Comparison of ENCODE assay signal across 8 cellular contexts in the genomic region with DNA sequence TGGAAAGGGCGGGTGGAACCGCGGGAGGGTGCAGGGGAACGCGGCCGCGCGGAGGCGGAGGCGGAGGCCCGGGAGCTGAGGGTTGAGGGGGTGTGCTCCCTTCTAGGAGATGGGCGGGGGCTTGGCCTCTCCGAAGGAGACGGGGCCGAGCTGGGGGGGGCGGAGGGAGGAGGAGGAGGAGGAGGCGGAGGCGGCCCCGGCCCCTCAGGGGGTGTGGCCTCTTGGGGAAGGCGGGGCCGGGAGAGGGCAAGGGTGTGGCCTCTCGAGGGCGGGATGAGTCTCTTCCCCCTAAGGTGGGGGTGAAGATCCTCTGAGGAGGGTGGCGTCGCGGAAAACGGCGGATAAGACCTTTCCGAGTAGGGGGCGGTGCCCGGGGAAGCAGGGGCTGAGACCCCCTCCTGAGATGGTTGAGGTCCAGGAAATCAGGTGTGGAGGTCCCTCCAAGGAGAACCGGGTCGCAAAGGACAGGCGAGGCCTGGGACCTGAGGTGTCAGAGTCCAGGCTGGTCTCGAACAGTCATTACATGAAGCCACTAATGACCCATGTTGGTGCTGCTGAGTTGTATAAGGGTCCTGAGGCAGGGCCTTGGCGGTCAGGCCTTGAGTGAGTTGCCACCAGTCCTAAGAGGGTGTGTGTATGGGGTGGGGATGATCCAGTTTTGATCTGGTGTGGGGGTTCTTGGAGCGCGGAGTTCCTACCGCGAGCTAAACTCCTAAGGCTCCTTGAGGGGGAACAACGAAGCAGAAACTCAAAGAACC. TPM values are rescaled to one million over a fixed set of nuclear protein-coding genes. Genes with fewer than 3 reads are reported as not detected.
A peak's percentile ranks its signal among the peaks of the same experiment; 100 is the strongest.
DNase-seq lines count a peak whose midpoint lies in the region; ATAC-seq, FAIRE-seq and TF ChIP-seq lines count a peak whose summit lies in the region.

No MANE protein-coding gene starts in this region.

- TF ChIP-seq CTCF in DOHH2 (IDR thresholded peaks at IDR 0.05; ENCODE audit: low read depth, low read length, poor library complexity, severe bottlenecking) (peak; percentile 21), pancreas (IDR thresholded peaks at IDR 0.05) (no peak), tibial nerve (IDR thresholded peaks at IDR 0.05) (no peak)

- 13 to 18% methylated on average over 32 to 41 of the region's 41 CpGs for WGBS in pancreas, 2 donors
- 12 to 13% methylated on average over 36 to 40 of the region's 41 CpGs for WGBS in tibial nerve, 2 donors

- H3K4me3 Mint-ChIP-seq in activated naive CD8-positive, alpha-beta T cell treated with anti-CD3 and anti-CD28 coated beads for 36 hours, result peak overlapping the region; percentile 99

- H3K27ac ChIP-seq in DOHH2 (ENCODE audit: low read depth, low read length) (peak overlapping the region; percentile 74), pancreas (peak overlapping the region; percentile 82 to 96 (median 88)), tibial nerve (peak overlapping the region; percentile 97 to 99 (median 98))

- H3K9me3 ChIP-seq in DOHH2 (ENCODE audit: control insufficient read depth, insufficient read depth, low read length) (no peaks in the 10 kb centered on the region), pancreas (no peaks in the 10 kb centered on the region), tibial nerve (no peaks in the 10 kb centered on the region)

- H3K4me2 ChIP-seq in DOHH2 (ENCODE audit: low read length), result peak overlapping the region; percentile 87

- no peaks in the 10 kb centered on the region for H3F3A ChIP-seq in DOHH2 (ENCODE audit: control insufficient read depth, insufficient read depth)

- H3K4me3 ChIP-seq in DOHH2 (ENCODE audit: low read length) (peak overlapping the region; percentile 90), pancreas (peak overlapping the region; percentile 57 to 75 (median 60)), tibial nerve (peak overlapping the region; percentile 80 to 98 (median 87))

- peaks cover 14% of the 10 kb centered on the region for H3K36me3 Mint-ChIP-seq in activated naive CD8-positive, alpha-beta T cell treated with anti-CD3 and anti-CD28 coated beads for 36 hours

- DNase-seq in KG1 (lab: John Stamatoyannopoulos, UW) (peak; percentile 37), SKM-1 treated with dmso at 0.1 percent for 144 hours (lab: John Stamatoyannopoulos, UW; ENCODE audit: unreplicated experiment) (peak; percentile 80), Right ventricle myocardium inferior (ENCODE audit: missing footprints) (peak; percentile 94), pancreas (peak; percentile 83 to 95 (median 92)), tibial nerve (ENCODE audit: low spot score in 2 of 2) (peak; percentile 77)
- DNase-seq in activated naive CD8-positive, alpha-beta T cell treated with anti-CD3 and anti-CD28 coated beads for 36 hours, result peak; percentile 89

- H3K4me1 ChIP-seq in DOHH2 (ENCODE audit: control insufficient read depth, low read length), result peaks cover 18% of the 10 kb centered on the region
- peaks cover 0 to 18% (median 15%) of the 10 kb centered on the region in 3 donors for H3K4me1 ChIP-seq in pancreas
- H3K4me1 ChIP-seq in tibial nerve, result peaks cover 0 to 34% (median 11%) of the 10 kb centered on the region in 4 donors

- H3K4me1 Mint-ChIP-seq in activated naive CD8-positive, alpha-beta T cell treated with anti-CD3 and anti-CD28 coated beads for 36 hours, result peaks cover 28% of the 10 kb centered on the region

- peak overlapping the region; percentile 100 for H3K27ac Mint-ChIP-seq in activated naive CD8-positive, alpha-beta T cell treated with anti-CD3 and anti-CD28 coated beads for 36 hours

- peaks cover 27% of the 10 kb centered on the region for H3K36me3 ChIP-seq in DOHH2 (ENCODE audit: control insufficient read depth, low read length)
- H3K36me3 ChIP-seq in pancreas, result no peaks in the 10 kb centered on the region
- peaks cover 0 to 33% (median 0%) of the 10 kb centered on the region in 3 donors for H3K36me3 ChIP-seq in tibial nerve

- peaks cover 3% of the 10 kb centered on the region for H3K27me3 Mint-ChIP-seq in activated naive CD8-positive, alpha-beta T cell treated with anti-CD3 and anti-CD28 coated beads for 36 hours

- no peaks in the 10 kb centered on the region for H3K9me3 Mint-ChIP-seq in activated naive CD8-positive, alpha-beta T cell treated with anti-CD3 and anti-CD28 coated beads for 36 hours

- no peak for TF ChIP-seq EP300 in tibial nerve (IDR thresholded peaks at IDR 0.05)

- no peaks in the 10 kb centered on the region for H3K27me3 ChIP-seq in DOHH2 (ENCODE audit: control insufficient read depth, low read length)
- H3K27me3 ChIP-seq in pancreas, result no peaks in the 10 kb centered on the region
- no peaks in the 10 kb centered on the region for H3K27me3 ChIP-seq in tibial nerve

- FAIRE-seq in pancreas (lab: Jason Lieb, UNC), result no peak

- peaks cover 53% of the 10 kb centered on the region for H3K79me2 ChIP-seq in DOHH2 (ENCODE audit: control insufficient read depth, low read length)

- no peak for TF ChIP-seq POLR2A in tibial nerve (IDR thresholded peaks at IDR 0.05)

- no peaks in the 10 kb centered on the region for H3K9me2 ChIP-seq in DOHH2 (replicated peaks; ENCODE audit: control insufficient read depth, low read length)

- peak; percentile 30 for ATAC-seq in GM21717 (IDR thresholded peaks at IDR 0.05; ENCODE audit: unreplicated experiment)
- peak; percentile 85 for ATAC-seq in Right ventricle myocardium inferior
- peak; percentile 63 to 82 (median 76) for ATAC-seq in pancreas

- H4K20me1 ChIP-seq in DOHH2 (ENCODE audit: control insufficient read depth, insufficient read depth, low read depth, low read length), result peaks cover 7% of the 10 kb centered on the region

- intact Hi-C loops in Right ventricle myocardium inferior (cut with DNase I), result no loop called here
- intact Hi-C loops in pancreas (cut with DNase I), result no loop called here

RNA-seq across cellular contexts. Expression of a gene that starts 0.8 kb away (rescaled TPM):
- total RNA-seq in activated naive CD8-positive, alpha-beta T cell treated with anti-CD3 and anti-CD28 coated beads for 36 hours, result 100 to 1,000 TPM; 135 to 140 TPM
- total RNA-seq in Right ventricle myocardium inferior (83.3 TPM), pancreas (100 to 1,000 TPM in 1 of 6 donors, 10 to 100 TPM in 5; 57.1 to 155 (median 83.4) TPM), tibial nerve (100 to 1,000 TPM in 3 of 4 donors, 10 to 100 TPM in 1; 95.3 to 138 (median 117) TPM)
- polyA plus RNA-seq in pancreas, result 100 to 1,000 TPM; 271 to 374 TPM

RNA-seq across cellular contexts. Expression of a gene that starts 10.4 kb away (rescaled TPM):
- total RNA-seq in activated naive CD8-positive, alpha-beta T cell treated with anti-CD3 and anti-CD28 coated beads for 36 hours, result 10 to 100 TPM; 22.3 to 24.7 TPM
- total RNA-seq in Right ventricle myocardium inferior (9.0 TPM), pancreas (10 to 100 TPM; 19.5 to 31.8 (median 25.3) TPM), tibial nerve (10 to 100 TPM; 35.7 to 48.6 (median 43.8) TPM)
- 10 to 100 TPM; 37.1 to 57.2 TPM for polyA plus RNA-seq in pancreas

RNA-seq across cellular contexts. Expression of a gene that starts 14.0 kb away (rescaled TPM):
- total RNA-seq in activated naive CD8-positive, alpha-beta T cell treated with anti-CD3 and anti-CD28 coated beads for 36 hours, result 10 to 100 TPM; 82.0 to 82.5 TPM
- total RNA-seq in Right ventricle myocardium inferior (157 TPM), pancreas (10 to 100 TPM; 20.9 to 33.9 (median 30.6) TPM), tibial nerve (100 to 1,000 TPM; 116 to 122 (median 118) TPM)
- 10 to 100 TPM; 63.7 to 72.1 TPM for polyA plus RNA-seq in pancreas

RNA-seq across cellular contexts. Expression of a gene that starts 17.9 kb away (rescaled TPM):
- total RNA-seq in activated naive CD8-positive, alpha-beta T cell treated with anti-CD3 and anti-CD28 coated beads for 36 hours, result 10 to 100 TPM; 20.7 TPM
- 25.5 TPM for total RNA-seq in Right ventricle myocardium inferior
- 10 to 100 TPM; 29.9 to 42.4 (median 38.0) TPM for total RNA-seq in pancreas
- 100 to 1,000 TPM in 1 of 2 donors, 10 to 100 TPM in 1; 56.6 to 108 TPM for polyA plus RNA-seq in pancreas
- 10 to 100 TPM; 76.4 to 99.0 (median 88.8) TPM for total RNA-seq in tibial nerve

RNA-seq across cellular contexts. Expression of a gene that starts 21.2 kb away (rescaled TPM):
- 100 to 1,000 TPM; 532 to 549 TPM for total RNA-seq in activated naive CD8-positive, alpha-beta T cell treated with anti-CD3 and anti-CD28 coated beads for 36 hours
- 64.3 TPM for total RNA-seq in Right ventricle myocardium inferior
- 100 to 1,000 TPM; 107 to 320 (median 174) TPM for total RNA-seq in pancreas
- 100 to 1,000 TPM; 147 to 150 TPM for polyA plus RNA-seq in pancreas
- 100 to 1,000 TPM; 108 to 156 (median 128) TPM for total RNA-seq in tibial nerve

Comparison
In these comparisons a context has a peak if more than half of its experiments do, and no peak if none do; other contexts are left out.
1. Peak in every context shown above with its lines: DNase-seq, ATAC-seq, H3K4me3 ChIP-seq and H3K27ac ChIP-seq.
2. ATAC-seq: peak in every context shown above with its lines; median percentile 85 in Right ventricle myocardium inferior; 76 in pancreas; 30 in GM21717.
3. DNase-seq: peak in every context shown above with its lines; median percentile 94 in Right ventricle myocardium inferior; 92 in pancreas; 89 in activated naive CD8-positive, alpha-beta T cell treated with anti-CD3 and anti-CD28 coated beads for 36 hours; 80 in SKM-1 treated with dmso at 0.1 percent for 144 hours; 77 in tibial nerve; 37 in KG1.